In the genomic region with DNA sequence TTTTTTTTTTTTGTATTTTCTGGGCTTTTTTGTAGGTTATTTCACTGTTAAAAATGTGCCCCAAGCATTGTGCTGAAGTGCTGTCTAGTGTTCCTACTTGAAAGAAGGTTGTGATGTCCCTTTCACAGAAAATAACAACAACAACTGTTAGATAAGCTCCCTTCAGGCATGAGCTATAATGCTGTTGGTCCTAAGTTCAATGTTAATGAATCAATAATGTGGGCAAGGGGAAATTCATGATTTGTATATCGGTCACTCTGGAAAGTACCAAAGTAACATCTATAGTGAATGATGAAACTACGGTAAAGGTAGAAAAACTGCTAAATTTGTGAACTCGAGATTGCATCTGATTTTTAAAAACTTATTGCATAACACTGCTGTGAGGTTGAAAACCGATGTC, we compare ENCODE assay signal across 22 cellular contexts.
A peak's percentile ranks its signal among the peaks of the same experiment; 100 is the strongest.
DNase-seq lines count a peak whose midpoint lies in the region; ATAC-seq, FAIRE-seq and TF ChIP-seq lines count a peak whose summit lies in the region.
"Had no signal": no experiment of that assay in that cellular context is flagged by ENCODE, and none has a peak within 500 bp of the region (broad histone marks: within the 10 kb centered on the region; RNA-seq: fewer than 3 reads in every experiment).

No MANE protein-coding gene starts in this region.

- peak; percentile 80 for ATAC-seq in GM19025 (IDR thresholded peaks at IDR 0.05; ENCODE audit: low read depth, unreplicated experiment)
- no peak for ATAC-seq in K562
- ATAC-seq in HG02623 (IDR thresholded peaks at IDR 0.05; ENCODE audit: unreplicated experiment), result no peak

- no peaks in the 10 kb centered on the region for H3K27me3 Mint-ChIP-seq in T-helper 2 cell treated with Interferon-gamma antibody and Interleukin-4, amounts not matched to agents 5 μg/mL and 100 μg/mL, for 36 hours (ENCODE audit: low read depth)
- H3K27me3 Mint-ChIP-seq: CD4-positive, alpha-beta memory T cell; CD4-positive, CD25-positive, alpha-beta regulatory T cell had no signal

- H3K4me1 Mint-ChIP-seq in T-helper 2 cell treated with Interferon-gamma antibody and Interleukin-4, amounts not matched to agents 5 μg/mL and 100 μg/mL, for 36 hours (ENCODE audit: low read depth), result no peaks in the 10 kb centered on the region
- H3K4me1 Mint-ChIP-seq: CD14-positive monocyte; CD4-positive, alpha-beta memory T cell; CD4-positive, CD25-positive, alpha-beta regulatory T cell; CD8-positive, alpha-beta memory T cell had no signal

- H3K4me3 ChIP-seq in OCI-LY3 (ENCODE audit: low read length) (no peak overlapping the region), K562 (no peak overlapping the region), PC-9 (no peak overlapping the region)
- H3K4me3 ChIP-seq: BLaER1 had no signal

- intact Hi-C loops in K562 (cut with micrococcal nuclease) (no loop called here), PC-9 (cut with micrococcal nuclease; ENCODE audit: unreplicated experiment) (no loop called here)

- no peaks in the 10 kb centered on the region for H3F3A ChIP-seq in PC-9 (ENCODE audit: insufficient read depth, low read depth)

- H3K9me1 ChIP-seq in K562 (ENCODE audit: control insufficient read depth, insufficient read depth, low read length), result no peaks in the 10 kb centered on the region

- no peak for TF ChIP-seq POLR2A in K562 (conservative IDR thresholded peaks at IDR 0.05)

- no peaks in the 10 kb centered on the region for H3K9me3 Mint-ChIP-seq in T-helper 2 cell treated with Interferon-gamma antibody and Interleukin-4, amounts not matched to agents 5 μg/mL and 100 μg/mL, for 36 hours

- H3K9ac ChIP-seq in OCI-LY3 (ENCODE audit: low read length), result no peak overlapping the region
- no peak overlapping the region for H3K9ac ChIP-seq in K562 (ENCODE audit: insufficient read depth in 1 of 2, low read depth in 2 of 2, low read length in 2 of 2)
- H3K9ac ChIP-seq: BLaER1 had no signal

- 51% methylated on average over 4 of the region's 4 CpGs for WGBS in K562 (ENCODE audit: insufficient coverage, low coverage, missing lambda C conversion rate)

- H3K9me2 ChIP-seq in PC-9 (ENCODE audit: insufficient read depth), result no peaks in the 10 kb centered on the region

- H3K79me2 ChIP-seq in OCI-LY3 (ENCODE audit: low read length) (no peaks in the 10 kb centered on the region), K562 (ENCODE audit: control insufficient read depth, insufficient read depth, low read length) (peaks cover 23% of the 10 kb centered on the region), PC-9 (ENCODE audit: low read depth) (no peaks in the 10 kb centered on the region)

- H3K4me1 ChIP-seq in OCI-LY3 (ENCODE audit: low read length), result peaks cover 5% of the 10 kb centered on the region; the same call in 1 of the 2 replicates
- H3K4me1 ChIP-seq in K562 (replicated peaks in 1 of 2; ENCODE audit: control insufficient read depth in 2 of 2, insufficient read depth in 2 of 2, low read length in 2 of 2), result no peaks in the 10 kb centered on the region
- H3K4me1 ChIP-seq in PC-9 (replicated peaks; ENCODE audit: insufficient read depth), result no peaks in the 10 kb centered on the region
- H3K4me1 ChIP-seq: BE2C, BLaER1 had no signal

- H2AFZ ChIP-seq in OCI-LY3 (ENCODE audit: low read depth, low read length), result peak overlapping the region; percentile 47; the same call in 1 of the 2 replicates
- H2AFZ ChIP-seq in K562 (ENCODE audit: low read depth, low read length), result no peak overlapping the region
- H2AFZ ChIP-seq in PC-9, result no peak overlapping the region

- H3K36me3 Mint-ChIP-seq in T-helper 2 cell treated with Interferon-gamma antibody and Interleukin-4, amounts not matched to agents 5 μg/mL and 100 μg/mL, for 36 hours (ENCODE audit: low read depth), result no peaks in the 10 kb centered on the region
- H3K36me3 Mint-ChIP-seq: CD14-positive monocyte; CD4-positive, alpha-beta memory T cell; CD4-positive, CD25-positive, alpha-beta regulatory T cell; CD8-positive, alpha-beta memory T cell had no signal

- H3K27ac Mint-ChIP-seq in T-helper 2 cell treated with Interferon-gamma antibody and Interleukin-4, amounts not matched to agents 5 μg/mL and 100 μg/mL, for 36 hours, result no peak overlapping the region
- H3K27ac Mint-ChIP-seq: CD14-positive monocyte; CD4-positive, alpha-beta memory T cell; CD4-positive, CD25-positive, alpha-beta regulatory T cell; CD8-positive, alpha-beta memory T cell had no signal

- no peak for DNase-seq in K562 (ENCODE audit: extremely low read depth in 1 of 4, low spot score in 3 of 4)
- DNase-seq in PC-9, result no peak
- DNase-seq in T-helper 2 cell treated with Interferon-gamma antibody and Interleukin-4, amounts not matched to agents 5 μg/mL and 100 μg/mL, for 36 hours (ENCODE audit: low spot score), result no peak
- DNase-seq: 8988T; ACHN; BE2C; C1 segment of cervical spinal cord; CD4-positive, alpha-beta memory T cell; CD4-positive, CD25-positive, alpha-beta regulatory T cell; CD8-positive, alpha-beta memory T cell; COR-L47; DMS79 treated with DMSO at 0.1 percent for 48 hours; GF-D8 had no signal

- no peak for TF ChIP-seq EP300 in K562 (IDR thresholded peaks at IDR 0.05; ENCODE audit: low read length)

- no peaks in the 10 kb centered on the region for H3K36me3 ChIP-seq in OCI-LY3 (replicated peaks; ENCODE audit: low read depth, low read length)
- no peaks in the 10 kb centered on the region for H3K36me3 ChIP-seq in K562 (ENCODE audit: control insufficient read depth, insufficient read depth, low read length)
- no peaks in the 10 kb centered on the region for H3K36me3 ChIP-seq in PC-9 (ENCODE audit: low read depth)
- H3K36me3 ChIP-seq: BE2C, BLaER1 had no signal

- H3K9me3 ChIP-seq in OCI-LY3 (ENCODE audit: insufficient read depth, low read length) (no peaks in the 10 kb centered on the region), K562 (replicated peaks; ENCODE audit: control insufficient read depth, insufficient read depth, low read depth, low read length) (no peaks in the 10 kb centered on the region), PC-9 (ENCODE audit: insufficient read depth, low read depth) (no peaks in the 10 kb centered on the region)
- H3K9me3 ChIP-seq: BE2C, BLaER1 had no signal

- H3K27ac ChIP-seq in OCI-LY3 (ENCODE audit: low read length) (no peak overlapping the region), K562 (ENCODE audit: extremely low read depth, low read depth, low read length) (no peak overlapping the region), PC-9 (no peak overlapping the region)
- H3K27ac ChIP-seq: BLaER1 had no signal

- TF ChIP-seq CTCF in OCI-LY3 (IDR thresholded peaks at IDR 0.05; ENCODE audit: low read depth, low read length) (no peak), K562 (IDR thresholded peaks at IDR 0.05 in 2 of 3, conservative IDR thresholded peaks at IDR 0.05 in 1 of 3; ENCODE audit: insufficient read depth in 2 of 3, low read depth in 1 of 3, low read length in 3 of 3) (no peak), PC-9 (conservative IDR thresholded peaks at IDR 0.05) (no peak)

- in situ Hi-C loops in K562 (cut with MboI), result no loop called here

- H3K27me3 ChIP-seq in OCI-LY3 (ENCODE audit: low read depth, low read length) (no peaks in the 10 kb centered on the region), K562 (ENCODE audit: control insufficient read depth in 2 of 2, insufficient read depth in 2 of 2, low read length in 2 of 2) (no peaks in the 10 kb centered on the region), PC-9 (ENCODE audit: insufficient read depth, low read depth) (no peaks in the 10 kb centered on the region)
- H3K27me3 ChIP-seq: BE2C, BLaER1 had no signal

- TF ChIP-seq RAD21 in K562 (CRISPR knock-in tag; conservative IDR thresholded peaks at IDR 0.05 in 1 of 2, IDR thresholded peaks at IDR 0.05 in 1 of 2), result no peak

- BruUV-seq in K562 (replicated peaks; lab: Mats Ljungman, UMichigan) (no TSS peak), PC-9 (replicated peaks; lab: Mats Ljungman, UMichigan) (no TSS peak)

- H3K4me2 ChIP-seq in OCI-LY3 (ENCODE audit: low read length) (0 out of 2 replicates have a peak overlapping the region, but pooled peaks have one; percentile 1), K562 (ENCODE audit: insufficient read depth, low read length) (no peak overlapping the region), PC-9 (no peak overlapping the region)
- H3K4me2 ChIP-seq: BLaER1 had no signal

- CTCF ChIA-PET in K562 (lab: Yijun Ruan, JAX; ENCODE audit: low intra/inter-chr PET ratio) (no interaction called here), PC-9 (lab: Charles Lee) (no interaction called here)

- POLR2A ChIA-PET in K562 (lab: Yijun Ruan, JAX) (no interaction called here), PC-9 (lab: Charles Lee; ENCODE audit: unreplicated experiment) (no interaction called here)

- no peak overlapping the region for H3K4me3 Mint-ChIP-seq in T-helper 2 cell treated with Interferon-gamma antibody and Interleukin-4, amounts not matched to agents 5 μg/mL and 100 μg/mL, for 36 hours
- H3K4me3 Mint-ChIP-seq: CD14-positive monocyte; CD4-positive, alpha-beta memory T cell; CD4-positive, CD25-positive, alpha-beta regulatory T cell; CD8-positive, alpha-beta memory T cell had no signal

- H4K20me1 ChIP-seq in OCI-LY3 (ENCODE audit: insufficient read depth, low read length) (no peaks in the 10 kb centered on the region), K562 (replicated peaks; ENCODE audit: control insufficient read depth, insufficient read depth, low read length) (no peaks in the 10 kb centered on the region), PC-9 (ENCODE audit: insufficient read depth) (no peaks in the 10 kb centered on the region)
- H4K20me1 ChIP-seq: BLaER1 had no signal

- no peak for FAIRE-seq in K562 (lab: Jason Lieb, UNC)
- FAIRE-seq: G401.6, GM12892, GM18507, GM19239 had no signal

TF ChIP-seq in K562, 482 proteins besides CTCF, POLR2A, EP300 and RAD21 (continues in another document):
- TF ChIP-seq CEBPB (tag; IDR thresholded peaks at IDR 0.05), result peak; percentile 35; the same call in 1 of the 2 replicates
